Comparison of ENCODE assay signal across 1 cellular context in genomic region chr2:64177315-64177714, GRCh38.
TF ChIP-seq lines count a peak whose summit lies in the region.

No MANE protein-coding gene starts in this region.

TF ChIP-seq in SK-N-SH treated with all-trans-retinoic acid at 6 μM for 48 hours, 23 proteins besides CTCF, POLR2A, EP300 and RAD21 (continued from another document):
- TF ChIP-seq TSHZ2 (CRISPR knock-in tag; IDR thresholded peaks at IDR 0.05) (0 out of 2 replicates have a peak, but pooled peaks have one; percentile 39), SNAI2 (CRISPR knock-in tag; IDR thresholded peaks at IDR 0.05) (no peak), ISL1 (CRISPR knock-in tag; IDR thresholded peaks at IDR 0.05) (peak; percentile 70), GLIS3 (CRISPR knock-in tag; IDR thresholded peaks at IDR 0.05) (no peak), ZC3H10 (CRISPR knock-in tag; IDR thresholded peaks at IDR 0.05) (no peak), PATZ1 (CRISPR knock-in tag; IDR thresholded peaks at IDR 0.05; ENCODE audit: borderline replicate concordance) (no peak), TOX (CRISPR knock-in tag; IDR thresholded peaks at IDR 0.05; ENCODE audit: borderline replicate concordance) (no peak), ZFP3 (CRISPR knock-in tag; IDR thresholded peaks at IDR 0.05) (no peak)
